ENCODE assay signal across 22 cellular contexts in the genomic region with DNA sequence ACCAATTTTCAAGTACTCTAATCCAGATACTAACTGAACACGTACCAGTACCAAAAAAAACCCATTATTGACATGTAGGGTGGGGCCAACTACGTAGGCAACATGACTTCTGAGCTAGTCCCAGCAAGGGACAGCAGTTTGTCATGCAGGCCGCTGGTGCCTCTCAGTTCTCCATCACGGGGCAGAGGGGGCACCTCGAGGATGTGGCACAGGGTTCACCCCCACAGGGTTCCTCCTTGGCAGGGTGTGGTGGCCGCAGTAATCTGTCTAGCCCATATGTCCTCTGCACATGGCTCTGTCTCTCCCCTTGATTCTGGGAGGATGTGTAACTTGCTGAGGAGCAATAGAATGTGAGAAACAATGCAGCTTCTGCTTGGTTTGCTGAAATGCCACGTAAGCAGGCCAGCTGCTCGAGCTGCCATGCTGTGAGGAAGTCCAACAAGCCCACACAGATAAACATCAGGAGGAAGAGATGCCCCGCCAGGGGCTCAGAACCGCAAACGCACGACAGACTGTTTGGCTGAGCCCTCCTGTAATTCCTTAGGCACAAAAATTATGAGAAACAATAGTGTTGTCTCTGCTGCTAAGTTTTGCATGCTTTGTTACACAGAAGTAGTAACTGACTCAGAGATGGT.
DNase-seq lines count a peak whose midpoint lies in the region; ATAC-seq and TF ChIP-seq lines count a peak whose summit lies in the region.
"Had no signal": no experiment of that assay in that cellular context is flagged by ENCODE, and none has a peak within 500 bp of the region (broad histone marks: within the 10 kb centered on the region; RNA-seq: fewer than 3 reads in every experiment).

No MANE protein-coding gene starts in this region.

- no peak overlapping the region for H4K91ac ChIP-seq in neuronal stem cell (ENCODE audit: low read depth, low read length, poor library complexity)

- no peaks in the 10 kb centered on the region for H3K79me1 ChIP-seq in neuronal stem cell (ENCODE audit: low read depth, low read length)

- H3K36me3 ChIP-seq in neuronal stem cell (replicated peaks in 1 of 2; ENCODE audit: control insufficient read depth in 2 of 2, insufficient read depth in 2 of 2, low read length in 2 of 2) (no peaks in the 10 kb centered on the region), OCI-LY7 (ENCODE audit: insufficient read depth, low read length) (no peaks in the 10 kb centered on the region)

- H2BK5ac ChIP-seq in neuronal stem cell (ENCODE audit: low read length) = peak overlapping the region; percentile 66

- no peak overlapping the region for H2BK120ac ChIP-seq in neuronal stem cell (ENCODE audit: low read depth, low read length)

- no peaks in the 10 kb centered on the region for H3K79me2 ChIP-seq in OCI-LY7 (ENCODE audit: insufficient read depth, low read depth, low read length)

- peaks cover 0 to 6% of the 10 kb centered on the region in 2 donors for H3K4me1 ChIP-seq in neuronal stem cell (ENCODE audit: control insufficient read depth in 2 of 2, insufficient read depth in 1 of 2, low read depth in 1 of 2, low read length in 2 of 2)
- H3K4me1 ChIP-seq in OCI-LY7 (ENCODE audit: insufficient read depth, low read length, poor library complexity, severe bottlenecking) = no peaks in the 10 kb centered on the region

- H3K9me3 ChIP-seq in neuronal stem cell (replicated peaks in 1 of 2; ENCODE audit: control insufficient read depth in 2 of 2, insufficient read depth in 1 of 2, low read depth in 1 of 2, low read length in 2 of 2) (peaks cover 0 to 5% of the 10 kb centered on the region in 2 donors), OCI-LY7 (ENCODE audit: low read length) (0 out of 2 replicates have a peak, but pooled peaks cover 1% of the 10 kb centered on the region)

- H3K27ac ChIP-seq in neuronal stem cell (replicated peaks; ENCODE audit: low read length) = no peak overlapping the region
- no peak overlapping the region for H3K27ac ChIP-seq in OCI-LY7 (ENCODE audit: low read depth, low read length, poor library complexity, severe bottlenecking)
- H3K27ac ChIP-seq: A549, GM23248, KMS-11, SK-N-MC had no signal

- H3K4me2 ChIP-seq in neuronal stem cell (ENCODE audit: insufficient read depth, low read length, poor library complexity, severe bottlenecking) (no peak overlapping the region), OCI-LY7 (ENCODE audit: low read length) (no peak overlapping the region)
- H3K4me2 ChIP-seq: A549, KMS-11 had no signal

- intact Hi-C loops in left ventricle myocardium superior (cut with micrococcal nuclease) = no loop called here
- intact Hi-C loops in cardiac septum (cut with DNase I) = no loop called here
- intact Hi-C loops in OCI-LY7 (cut with micrococcal nuclease; ENCODE audit: unreplicated experiment) = no loop called here

- peaks cover 0 to 9% (median 0%) of the 10 kb centered on the region in 3 experiments for H3K27me3 ChIP-seq in neuronal stem cell (ENCODE audit: control insufficient read depth in 3 of 3, insufficient read depth in 3 of 3, low read depth in 1 of 3, low read length in 3 of 3)

- H2BK15ac ChIP-seq in neuronal stem cell (ENCODE audit: low read length) = no peak overlapping the region

- no peak overlapping the region for H3K23ac ChIP-seq in neuronal stem cell (ENCODE audit: low read depth, low read length, poor library complexity)

- H3K14ac ChIP-seq in neuronal stem cell (ENCODE audit: low read length) = no peak overlapping the region

- H2AFZ ChIP-seq in neuronal stem cell (ENCODE audit: low read length) = no peak overlapping the region
- H2AFZ ChIP-seq in OCI-LY7 (ENCODE audit: low read length) = no peak overlapping the region
- H2AFZ ChIP-seq: GM23248 had no signal

- TF ChIP-seq CTCF in OCI-LY7 (conservative IDR thresholded peaks at IDR 0.05; ENCODE audit: low read length) = no peak

- ATAC-seq in left ventricle myocardium superior = no peak
- ATAC-seq in GM18870 (IDR thresholded peaks at IDR 0.05; ENCODE audit: unreplicated experiment) = no peak
- ATAC-seq: A549 had no signal

- no peaks in the 10 kb centered on the region for H4K20me1 ChIP-seq in OCI-LY7 (ENCODE audit: insufficient read depth, low read length)

- DNase-seq in left ventricle myocardium superior = peak; percentile 8
- DNase-seq in cardiac septum (ENCODE audit: low spot score) = no peak
- DNase-seq in UCSD-AML1 (lab: John Stamatoyannopoulos, UW; ENCODE audit: unreplicated experiment) = peak; percentile 30
- DNase-seq in neuronal stem cell (ENCODE audit: low spot score) = no peak
- no peak for DNase-seq in NOMO-1 (lab: John Stamatoyannopoulos, UW; ENCODE audit: unreplicated experiment in 2 of 2)
- no peak for DNase-seq in OCI-LY7 (ENCODE audit: low spot score)
- DNase-seq: DMS53, GM23248, H9, HFFc6, NCI-H1105, NCI-H146, NCI-H2029 treated with DMSO at 0.1 percent for 48 hours, NCI-H2171, NCI-H345, NCI-H524, NCI-H82, SHP77 treated with DMSO at 0.1 percent for 48 hours had no signal

- H4K8ac ChIP-seq in neuronal stem cell (ENCODE audit: low read depth, low read length) = no peak overlapping the region

- H3K4me3 ChIP-seq in neuronal stem cell (ENCODE audit: low read length in 2 of 2) (no peak overlapping the region), OCI-LY7 (ENCODE audit: low read depth, low read length, poor library complexity, severe bottlenecking) (no peak overlapping the region)
- H3K4me3 ChIP-seq: A549, GM23248, SK-N-MC had no signal

- POLR2A ChIA-PET in OCI-LY7 (lab: Charles Lee) = interaction anchor here (0.6 kb wide), 1 partner anchor 75 kb away, joined by 3 read pairs; no protein-coding TSS in a partner anchor

- H3K9me2 ChIP-seq in OCI-LY7 (ENCODE audit: insufficient read depth, low read length) = no peaks in the 10 kb centered on the region

- H3K4ac ChIP-seq in neuronal stem cell (ENCODE audit: low read length) = no peak overlapping the region

- H3K9ac ChIP-seq in neuronal stem cell (ENCODE audit: low read depth, low read length, poor library complexity) = no peak overlapping the region
- H3K9ac ChIP-seq: GM23248, KMS-11 had no signal

- H3K18ac ChIP-seq in neuronal stem cell (ENCODE audit: low read length) = no peak overlapping the region

- WGBS in neuronal stem cell (ENCODE audit: extremely low coverage in 2 of 2, insufficient read length in 2 of 2, insufficient replicate concordance in 1 of 2), 2 donors = no CpG with 5 or more reads among the region's 12 CpGs

- CTCF ChIA-PET in OCI-LY7 (lab: Charles Lee; ENCODE audit: unreplicated experiment) = no interaction called here

- no peak overlapping the region for H2AK5ac ChIP-seq in neuronal stem cell (ENCODE audit: low read depth, low read length)

- no TSS peak for BruUV-seq in OCI-LY7 (replicated peaks; lab: Mats Ljungman, UMichigan)

- H2BK12ac ChIP-seq in neuronal stem cell (ENCODE audit: low read length) = no peak overlapping the region

Comparison
In these comparisons a context has a peak if more than half of its experiments do, and no peak if none do; other contexts are left out.
1. DNase-seq: peak in left ventricle myocardium superior (single experiment) and UCSD-AML1 (single experiment); none in cardiac septum (single experiment), neuronal stem cell (single experiment), NOMO-1 (0 of 2) and OCI-LY7 (single experiment).